Comparison of ENCODE assay signal across 11 cellular contexts in genomic region chr3:130839815-130840214, GRCh38. TPM values are rescaled to one million over a fixed set of nuclear protein-coding genes. Genes with fewer than 3 reads are reported as not detected.
DNase-seq lines count a peak whose midpoint lies in the region; ATAC-seq and TF ChIP-seq lines count a peak whose summit lies in the region.
"Had no signal": no experiment of that assay in that cellular context is flagged by ENCODE, and none has a peak within 500 bp of the region (broad histone marks: within the 10 kb centered on the region; RNA-seq: fewer than 3 reads in every experiment).

No MANE protein-coding gene starts in this region.

- no peaks in the 10 kb centered on the region for H3K36me3 ChIP-seq in BE2C

- H3K4me3 ChIP-seq in BE2C (ENCODE audit: low read depth, low read length) = no peak overlapping the region

- H3K4me1 ChIP-seq in BE2C = no peaks in the 10 kb centered on the region

- peak; percentile 72 for ATAC-seq in GM19452 (IDR thresholded peaks at IDR 0.05; ENCODE audit: unreplicated experiment)
- ATAC-seq in HG03280 (IDR thresholded peaks at IDR 0.05; ENCODE audit: unreplicated experiment) = peak; percentile 60
- no peak for ATAC-seq in HG02840 (IDR thresholded peaks at IDR 0.05; ENCODE audit: low FRiP score, unreplicated experiment)
- ATAC-seq: HCT116 had no signal

- no peaks in the 10 kb centered on the region for H3K27me3 ChIP-seq in BE2C

- DNase-seq in DMS 273 (lab: John Stamatoyannopoulos, UW; ENCODE audit: unreplicated experiment) (peak; percentile 95), NCI-H510A (lab: John Stamatoyannopoulos, UW) (peak; percentile 44), BE2C (no peak), SK-N-DZ (ENCODE audit: low spot score) (no peak)
- no peak for DNase-seq in central memory CD4-positive, alpha-beta T cell
- DNase-seq: activated naive CD4-positive, alpha-beta T cell; C1 segment of cervical spinal cord had no signal

- TF ChIP-seq CTCF in BE2C (IDR thresholded peaks at IDR 0.05; ENCODE audit: low read depth, low read length) = no peak

- no peaks in the 10 kb centered on the region for H3K9me3 ChIP-seq in BE2C

RNA-seq across cellular contexts. Expression of gene ATP2C1, which starts 54.1 kb away (rescaled TPM):
- 84.8 TPM for polyA plus RNA-seq in BE2C (2012; ENCODE audit: insufficient read depth, insufficient read length, low read depth)
- polyA plus RNA-seq in SK-N-DZ (2014; cell fraction: cytosol; rRNA removed) = 37.9 and 39.9 TPM in 2 replicates
- 73.4 and 77.3 TPM in 2 replicates for polyA plus RNA-seq in SK-N-DZ (2014; cell fraction: nucleus; rRNA removed)

Comparison
In these comparisons a context has a peak if more than half of its experiments do, and no peak if none do; other contexts are left out.
1. DNase-seq: peak in DMS 273 (single experiment) and NCI-H510A (single experiment); none in central memory CD4-positive, alpha-beta T cell (single experiment), BE2C (single experiment) and SK-N-DZ (single experiment).